Comparison of ENCODE assay signal across 27 cellular contexts in the genomic region with DNA sequence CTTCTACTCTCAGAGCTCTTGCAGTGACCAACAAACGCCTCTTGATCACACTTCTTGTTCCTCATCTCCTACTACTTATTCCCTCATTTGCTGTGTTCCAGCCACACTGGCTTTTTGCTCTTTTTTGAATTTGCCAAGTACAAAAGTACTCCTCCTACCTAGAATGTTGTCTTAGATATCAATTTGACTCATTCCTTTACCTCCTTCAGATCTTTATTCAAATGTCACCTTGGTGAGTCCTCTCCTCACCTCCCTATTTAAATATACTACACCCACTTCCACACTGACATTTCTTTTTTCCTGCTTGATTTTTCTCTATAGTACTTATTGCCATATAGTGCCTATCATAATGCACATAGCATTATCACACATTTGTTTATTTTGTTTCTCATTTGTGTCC. TPM values are rescaled to one million over a fixed set of nuclear protein-coding genes. Genes with fewer than 3 reads are reported as not detected.
"Had no signal": no experiment of that assay in that cellular context is flagged by ENCODE, and none has a peak within 500 bp of the region (broad histone marks: within the 10 kb centered on the region; RNA-seq: fewer than 3 reads in every experiment).

No MANE protein-coding gene starts in this region.

- H3K27ac Mint-ChIP-seq: mesothelial cell of epicardium, natural killer cell, nephron progenitor cell, neural progenitor cell had no signal

- H3K27ac ChIP-seq: hepatocyte, left ventricle myocardium inferior, neural progenitor cell, neutrophil, parathyroid adenoma, psoas muscle, right atrium auricular region, right lobe of liver, stomach, testis, thyroid gland, transverse colon, upper lobe of left lung, vagina had no signal

- H3K4me1 Mint-ChIP-seq: mesothelial cell of epicardium, naive B cell, natural killer cell, nephron progenitor cell, neural progenitor cell had no signal

- H3K9me3 Mint-ChIP-seq: natural killer cell, neural progenitor cell had no signal

- H3K36me3 Mint-ChIP-seq: mesothelial cell of epicardium, naive B cell, natural killer cell, neural progenitor cell had no signal

- ATAC-seq: natural killer cell, psoas muscle, right lobe of liver had no signal

- H3K4me3 Mint-ChIP-seq: mesothelial cell of epicardium, naive B cell, natural killer cell, nephron progenitor cell, neural progenitor cell had no signal

- DNase-seq: islet precursor cell; left ventricle myocardium inferior; mesendoderm; naive B cell; natural killer cell; nephron progenitor cell; occipital lobe; psoas muscle; right lobe of liver; stimulated activated CD4-positive, alpha-beta T cell treated with anti-CD3 and anti-CD28 coated beads, Interleukin-12 subunit alpha, Interleukin-12 subunit beta, amount 100 ng/mL, for 4 hours; stimulated activated CD4-positive, alpha-beta T cell treated with anti-CD3 and anti-CD28 coated beads, Interleukin-15, amount 100 ng/mL, for 24 hours; stimulated activated CD4-positive, alpha-beta T cell treated with anti-CD3 and anti-CD28 coated beads, Interleukin-2, amount 100 ng/mL, for 24 hours; stimulated activated CD4-positive, alpha-beta T cell treated with anti-CD3 and anti-CD28 coated beads, Interleukin-4, amount 100 ng/mL, for 1 hour; stimulated activated naive CD4-positive, alpha-beta T cell; stomach; testis; thyroid gland; transverse colon; upper lobe of left lung had no signal

RNA-seq across cellular contexts. Expression of gene DCAF4L1, which starts 6.2 kb away (rescaled TPM):
- total RNA-seq: osteocyte, right atrium auricular region, stomach, vagina had no signal
